10 cellular contexts compared by ENCODE assay signal in the genomic region with DNA sequence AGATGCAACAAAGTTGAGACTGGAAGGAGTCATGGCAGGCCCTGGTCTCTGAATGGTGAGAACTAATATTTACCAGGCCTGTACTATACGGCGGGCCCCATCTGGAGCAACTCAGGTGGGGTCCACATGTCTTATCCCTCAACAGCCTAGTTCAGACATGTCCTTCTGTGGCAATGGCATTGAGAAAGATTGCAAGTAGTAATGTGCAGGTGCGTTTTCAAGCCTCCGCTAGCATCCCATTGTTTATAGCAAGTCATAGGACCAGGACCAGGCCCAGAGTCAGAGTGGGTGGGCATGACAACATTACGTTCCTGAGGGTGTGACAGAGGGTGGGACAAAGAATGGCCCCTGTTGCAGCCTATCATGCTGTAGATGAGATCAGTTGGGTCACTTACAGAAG.
"Had no signal": no experiment of that assay in that cellular context is flagged by ENCODE, and none has a peak within 500 bp of the region (broad histone marks: within the 10 kb centered on the region; RNA-seq: fewer than 3 reads in every experiment).

No MANE protein-coding gene starts in this region.

- DNase-seq: GM23248, GOT3, H7, H9, HCEC 1CT, HFFc6 had no signal

- H3K4me3 Mint-ChIP-seq: GM23338, H9, HFFc6 had no signal

- H3K4me1 ChIP-seq: HAP-1 had no signal

- H3K9me3 ChIP-seq: HAP-1 had no signal

- H2AFZ ChIP-seq: GM23248, GM23338 had no signal

- H3K4me2 ChIP-seq: GM23338 had no signal

- H3K4me1 Mint-ChIP-seq: GM23338, H9 had no signal

- H3K9ac ChIP-seq: GM23248 had no signal

- H3K27ac Mint-ChIP-seq: GM23338, H9, HFFc6 had no signal

- FAIRE-seq: H1, H54 had no signal

- H3K27ac ChIP-seq: GM23248 had no signal

- H3K9me3 Mint-ChIP-seq: GM23338, H9 had no signal

- H3K36me3 ChIP-seq: HAP-1 had no signal

- H3K4me3 ChIP-seq: GM23248, GM23338, HAP-1 had no signal
